In the genomic region with DNA sequence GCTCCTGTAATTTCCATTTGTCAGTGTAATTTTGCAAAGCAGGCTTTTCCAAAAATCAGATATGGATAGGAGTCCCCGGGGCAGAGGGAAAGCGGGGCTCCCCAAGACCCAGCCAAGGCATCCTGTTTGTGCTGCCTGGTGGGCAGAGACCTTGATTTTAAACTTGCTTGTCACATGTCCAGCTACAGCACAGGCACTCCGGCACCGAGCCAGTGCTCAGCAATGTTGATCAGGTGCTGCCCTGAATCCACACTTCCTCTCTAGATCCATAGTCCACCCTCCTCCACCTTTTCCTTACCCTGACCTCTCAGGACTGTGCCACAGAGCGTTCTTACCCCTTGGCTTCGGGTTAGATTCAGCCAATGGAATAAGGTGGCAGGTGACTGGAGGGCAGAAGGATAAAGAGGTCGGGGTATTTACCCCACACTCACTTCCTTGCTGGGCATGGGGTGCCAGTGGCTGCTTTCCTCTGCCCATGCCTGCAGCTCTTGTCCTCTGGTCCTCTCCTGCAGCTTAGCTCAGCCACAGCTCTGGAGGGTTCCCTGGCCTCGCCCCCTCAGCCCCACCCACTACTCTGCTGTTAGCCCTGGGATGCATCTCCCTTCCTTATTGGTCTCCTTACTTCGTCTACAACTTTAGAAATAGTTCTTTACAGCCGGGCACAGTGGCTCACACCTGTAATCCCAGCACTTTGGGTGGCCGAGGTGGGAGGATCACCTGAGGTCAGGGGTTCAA, we compare ENCODE assay signal across 9 cellular contexts.
DNase-seq lines count a peak whose midpoint lies in the region; ATAC-seq, FAIRE-seq and TF ChIP-seq lines count a peak whose summit lies in the region.
"Had no signal": no experiment of that assay in that cellular context is flagged by ENCODE, and none has a peak within 500 bp of the region (broad histone marks: within the 10 kb centered on the region; RNA-seq: fewer than 3 reads in every experiment).

No MANE protein-coding gene starts in this region.

- TF ChIP-seq CTCF in HEK293 (tag by site-specific recombination; IDR thresholded peaks at IDR 0.05), result no peak

- POLR2A ChIA-PET in HEK293 (lab: Yijun Ruan, JAX), result interaction anchor here (0.5 to 2.0 kb wide), 7 partner anchors 8 to 119 kb away, joined by 3 to 12 read pairs (median 5); no protein-coding TSS in a partner anchor

- peak overlapping the region; percentile 60 for H3K9ac ChIP-seq in adipocyte (ENCODE audit: low read length)

- peak overlapping the region; percentile 93 for H3K27ac ChIP-seq in HEK293 (ENCODE audit: extremely low read depth, low read depth, low read length)
- H3K27ac ChIP-seq in small intestine (ENCODE audit: low read depth in 1 of 2, low read length in 1 of 2), result peak overlapping the region in 1 of 2 donors; percentile 42

- no peak for DNase-seq in adipocyte (ENCODE audit: low read depth)
- peak; percentile 60 for DNase-seq in kidney tubule cell (ENCODE audit: low spot score)
- peak; percentile 59 for DNase-seq in small intestine
- DNase-seq in amygdala (lab: John Stamatoyannopoulos, UW), result no peak

- FAIRE-seq in small intestine (lab: Jason Lieb, UNC), result no peak
- FAIRE-seq: TTC549 had no signal

- ATAC-seq in GM21381 (IDR thresholded peaks at IDR 0.05; ENCODE audit: unreplicated experiment) (no peak), HG03439 (IDR thresholded peaks at IDR 0.05; ENCODE audit: unreplicated experiment) (no peak), GM18519 (IDR thresholded peaks at IDR 0.05; ENCODE audit: low FRiP score, unreplicated experiment) (no peak)

- H3K36me3 ChIP-seq in HEK293 (ENCODE audit: control insufficient read depth in 2 of 2, insufficient read depth in 1 of 2, low read length in 2 of 2), result no peaks in the 10 kb centered on the region
- H3K36me3 ChIP-seq in adipocyte (ENCODE audit: control insufficient read depth, insufficient read depth, low read length, severe bottlenecking), result no peaks in the 10 kb centered on the region
- H3K36me3 ChIP-seq in small intestine (ENCODE audit: control insufficient read depth in 2 of 2, insufficient read depth in 2 of 2, low read length in 2 of 2), result no peaks in the 10 kb centered on the region

- H3K27me3 ChIP-seq in adipocyte (replicated peaks; ENCODE audit: control insufficient read depth, insufficient read depth, low read length), result no peaks in the 10 kb centered on the region
- H3K27me3 ChIP-seq in small intestine (ENCODE audit: control insufficient read depth in 2 of 2, insufficient read depth in 2 of 2, low read length in 2 of 2), result no peaks in the 10 kb centered on the region

- H3K4me3 ChIP-seq in HEK293 (ENCODE audit: low read depth, low read length), result no peak overlapping the region
- H3K4me3 ChIP-seq in adipocyte (ENCODE audit: low read length), result no peak overlapping the region
- H3K4me3 ChIP-seq in small intestine (ENCODE audit: low read depth in 1 of 2, low read length in 2 of 2), result no peak overlapping the region

- 43 to 62% (median 54%) methylated on average over 11 of the region's 11 CpGs for WGBS in small intestine, 3 donors

- CTCF ChIA-PET in HEK293 (lab: Yijun Ruan, JAX), result interaction anchor here (0.8 to 1.7 kb wide), 7 partner anchors 7 to 122 kb away, joined by 3 to 9 read pairs (median 4); no protein-coding TSS in a partner anchor

- H3K9me3 ChIP-seq in HEK293 (ENCODE audit: control insufficient read depth, insufficient read depth, low read depth, low read length), result no peaks in the 10 kb centered on the region
- no peaks in the 10 kb centered on the region for H3K9me3 ChIP-seq in adipocyte (ENCODE audit: control insufficient read depth, low read length)
- no peaks in the 10 kb centered on the region for H3K9me3 ChIP-seq in small intestine (ENCODE audit: control insufficient read depth, low read depth)

- peaks cover 23% of the 10 kb centered on the region for H3K4me1 ChIP-seq in HEK293 (ENCODE audit: control insufficient read depth, insufficient read depth, low read length)
- H3K4me1 ChIP-seq in adipocyte (ENCODE audit: control insufficient read depth, insufficient read depth, low read length), result peaks cover 45% of the 10 kb centered on the region
- H3K4me1 ChIP-seq in small intestine (ENCODE audit: control insufficient read depth in 2 of 2, insufficient read depth in 1 of 2, low read depth in 1 of 2, low read length in 1 of 2), result peaks cover 4% of the 10 kb centered on the region in 2 donors

TF ChIP-seq in HEK293, 187 proteins besides CTCF, POLR2A, EP300 and RAD21 (continues in another document):
- TF ChIP-seq ZNF510 (tag by site-specific recombination; IDR thresholded peaks at IDR 0.05; ENCODE audit: insufficient replicate concordance) (no peak), ZNF121 (tag by site-specific recombination; IDR thresholded peaks at IDR 0.05) (no peak), GFI1B (tag by site-specific recombination; IDR thresholded peaks at IDR 0.05) (no peak), ZNF610 (tag by site-specific recombination; IDR thresholded peaks at IDR 0.05; ENCODE audit: borderline replicate concordance) (no peak), MEIS1 (CRISPR knock-in tag; IDR thresholded peaks at IDR 0.05; ENCODE audit: borderline replicate concordance) (no peak), ZNF561 (tag by site-specific recombination; IDR thresholded peaks at IDR 0.05; ENCODE audit: borderline replicate concordance) (no peak), ZFHX2 (tag by site-specific recombination; conservative IDR thresholded peaks at IDR 0.05) (peak; percentile 42), ZNF626 (tag by site-specific recombination; IDR thresholded peaks at IDR 0.05) (no peak), ZNF473 (tag by site-specific recombination; IDR thresholded peaks at IDR 0.05) (no peak), ZNF518A (tag by site-specific recombination; conservative IDR thresholded peaks at IDR 0.05; ENCODE audit: low read depth) (no peak), ZNF16 (tag by site-specific recombination; IDR thresholded peaks at IDR 0.05; ENCODE audit: low read depth) (no peak), ZBTB11 (tag by site-specific recombination; conservative IDR thresholded peaks at IDR 0.05; ENCODE audit: low read depth) (no peak), ZNF10 (tag by site-specific recombination; IDR thresholded peaks at IDR 0.05) (peak; percentile 62)

Comparison
In these comparisons a context has a peak if more than half of its experiments do, and no peak if none do; other contexts are left out.
1. DNase-seq: peak in kidney tubule cell (single experiment) and small intestine (single experiment); none in adipocyte (single experiment) and amygdala (0 of 56).